16 cellular contexts compared by ENCODE assay signal in the genomic region with DNA sequence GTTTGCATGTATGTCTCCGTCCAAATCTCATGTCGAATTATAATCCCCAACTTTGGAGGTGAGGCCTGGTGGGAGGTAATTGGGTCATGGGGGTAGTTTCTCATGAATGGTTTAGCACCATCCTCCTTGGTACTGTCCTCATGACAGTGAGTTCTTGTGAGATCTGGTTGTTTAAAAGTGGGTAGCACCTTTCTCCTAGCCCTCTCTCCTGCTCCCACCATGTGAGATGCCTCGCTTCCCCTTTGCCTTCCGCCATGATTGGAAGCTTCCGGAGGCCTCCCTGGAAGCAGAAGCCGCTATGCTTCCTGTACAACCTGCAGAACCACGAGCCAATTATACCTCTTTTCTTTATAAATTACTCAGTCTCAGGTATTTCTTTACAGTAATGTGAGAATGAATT.
A peak's percentile ranks its signal among the peaks of the same experiment; 100 is the strongest.
DNase-seq lines count a peak whose midpoint lies in the region; ATAC-seq and TF ChIP-seq lines count a peak whose summit lies in the region.
"Had no signal": no experiment of that assay in that cellular context is flagged by ENCODE, and none has a peak within 500 bp of the region (broad histone marks: within the 10 kb centered on the region; RNA-seq: fewer than 3 reads in every experiment).

No MANE protein-coding gene starts in this region.

- H2BK12ac ChIP-seq in mesenchymal stem cell (ENCODE audit: low read length in 2 of 2): no peak overlapping the region

- H2AFZ ChIP-seq in GM23338 (no peak overlapping the region), mesenchymal stem cell (ENCODE audit: low read depth, low read length) (no peak overlapping the region)

- TF ChIP-seq POLR2A in lower leg skin (IDR thresholded peaks at IDR 0.05): no peak

- H3K27me3 ChIP-seq in BLaER1 (no peaks in the 10 kb centered on the region), GM23338 (ENCODE audit: insufficient read depth) (no peaks in the 10 kb centered on the region), mesenchymal stem cell (ENCODE audit: control insufficient read depth in 1 of 2, insufficient read depth in 1 of 2, low read length in 2 of 2) (no peaks in the 10 kb centered on the region)
- H3K27me3 ChIP-seq: MG63 had no signal

- H3K4me3 ChIP-seq in BLaER1 (no peak overlapping the region), GM23338 (no peak overlapping the region), mesenchymal stem cell (ENCODE audit: insufficient read depth in 1 of 2, low read depth in 1 of 2, low read length in 2 of 2) (no peak overlapping the region), lower leg skin (ENCODE audit: low read depth, poor library complexity, severe bottlenecking) (no peak overlapping the region)
- H3K4me3 ChIP-seq: MG63, skin epidermis had no signal

- H3K27ac ChIP-seq in BLaER1: no peak overlapping the region; the same call in 1 of the 2 replicates
- peak overlapping the region; percentile 82 for H3K27ac ChIP-seq in GM23338 (ENCODE audit: low read depth)
- H3K27ac ChIP-seq in mesenchymal stem cell (ENCODE audit: low read length, poor library complexity, severe bottlenecking): no peak overlapping the region

- H4K91ac ChIP-seq in mesenchymal stem cell (ENCODE audit: low read length): no peak overlapping the region

- intact Hi-C loops in lower leg skin (cut with DNase I; ENCODE audit: low total_unique reads): no loop called here

- peak overlapping the region; percentile 61 for H2BK15ac ChIP-seq in mesenchymal stem cell (ENCODE audit: low read depth, poor library complexity, severe bottlenecking)

- H3K27ac Mint-ChIP-seq in GM23338: peak overlapping the region; percentile 97
- peak overlapping the region; percentile 85 to 98 for H3K27ac Mint-ChIP-seq in activated naive CD4-positive, alpha-beta T cell treated with anti-CD3 and anti-CD28 coated beads, Interleukin-2, amount 50 U/mL, for 72 hours

- no peak overlapping the region for H2AK5ac ChIP-seq in mesenchymal stem cell (ENCODE audit: low read length, severe bottlenecking)

- H2BK5ac ChIP-seq in mesenchymal stem cell (ENCODE audit: low read depth, low read length, poor library complexity, severe bottlenecking): no peak overlapping the region

- ATAC-seq in GM23338: no peak
- no peak for ATAC-seq in activated naive CD4-positive, alpha-beta T cell treated with anti-CD3 and anti-CD28 coated beads, Interleukin-2, amount 50 U/mL, for 72 hours
- no peak for ATAC-seq in GM21528 (IDR thresholded peaks at IDR 0.05; ENCODE audit: low FRiP score, unreplicated experiment)

- no peak overlapping the region for H4K8ac ChIP-seq in mesenchymal stem cell (ENCODE audit: low read length)

- H3K4me2 ChIP-seq in BLaER1 (peak overlapping the region; percentile 48), GM23338 (no peak overlapping the region; the same call in 1 of the 2 replicates), mesenchymal stem cell (ENCODE audit: low read length, poor library complexity, severe bottlenecking) (no peak overlapping the region)

- H3K23ac ChIP-seq in mesenchymal stem cell (ENCODE audit: low read length in 2 of 2): no peak overlapping the region

- no peaks in the 10 kb centered on the region for H3K9me2 ChIP-seq in GM23338 (ENCODE audit: insufficient read depth)

- peaks cover 7% of the 10 kb centered on the region for H3K27me3 Mint-ChIP-seq in GM23338 (ENCODE audit: insufficient read depth, low read depth, poor library complexity)

- peaks cover 18% of the 10 kb centered on the region for H3K79me2 ChIP-seq in GM23338 (replicated peaks; ENCODE audit: insufficient read depth)

- H4K20me1 ChIP-seq in BLaER1: peaks cover 17% of the 10 kb centered on the region; the same call in 1 of the 2 replicates
- no peaks in the 10 kb centered on the region for H4K20me1 ChIP-seq in GM23338 (replicated peaks; ENCODE audit: insufficient read depth)

- no peaks in the 10 kb centered on the region for H3K9me3 Mint-ChIP-seq in GM23338
- peaks cover 0 to 4% of the 10 kb centered on the region in 2 donors for H3K9me3 Mint-ChIP-seq in activated naive CD4-positive, alpha-beta T cell treated with anti-CD3 and anti-CD28 coated beads, Interleukin-2, amount 50 U/mL, for 72 hours

- peaks cover 3% of the 10 kb centered on the region; the same call in 1 of the 3 replicates for H3K36me3 Mint-ChIP-seq in GM23338 (ENCODE audit: low read depth)
- peaks cover 51 to 61% of the 10 kb centered on the region in 2 donors for H3K36me3 Mint-ChIP-seq in activated naive CD4-positive, alpha-beta T cell treated with anti-CD3 and anti-CD28 coated beads, Interleukin-2, amount 50 U/mL, for 72 hours

- H2BK120ac ChIP-seq in mesenchymal stem cell (ENCODE audit: low read depth, low read length): no peak overlapping the region

- H3K36me3 ChIP-seq in BLaER1 (peaks cover 14% of the 10 kb centered on the region; the same call in 1 of the 2 replicates), GM23338 (ENCODE audit: insufficient read depth) (no peaks in the 10 kb centered on the region), mesenchymal stem cell (ENCODE audit: control insufficient read depth in 1 of 2, insufficient read depth in 2 of 2, low read depth in 1 of 2, low read length in 2 of 2) (peaks cover 0 to 21% of the 10 kb centered on the region in 2 experiments)
- H3K36me3 ChIP-seq: MG63 had no signal

- H3K4me1 ChIP-seq in BLaER1 (peaks cover 100% of the 10 kb centered on the region), GM23338 (ENCODE audit: insufficient read depth) (peaks cover 42% of the 10 kb centered on the region), mesenchymal stem cell (ENCODE audit: control insufficient read depth, insufficient read depth, low read depth, low read length) (peaks cover 4% of the 10 kb centered on the region)

- peak overlapping the region; percentile 0 to 38 for H3K18ac ChIP-seq in mesenchymal stem cell (ENCODE audit: low read depth in 1 of 2, low read length in 2 of 2)

- no peak overlapping the region for H3K4me3 Mint-ChIP-seq in GM23338

- peaks cover 69% of the 10 kb centered on the region for H3K4me1 Mint-ChIP-seq in GM23338

- H3K79me1 ChIP-seq in mesenchymal stem cell (replicated peaks; ENCODE audit: low read length, poor library complexity, severe bottlenecking): peaks cover 6% of the 10 kb centered on the region

- H3K9ac ChIP-seq in BLaER1: no peak overlapping the region
- no peak overlapping the region for H3K9ac ChIP-seq in mesenchymal stem cell (ENCODE audit: low read length)

- H3K14ac ChIP-seq in mesenchymal stem cell (ENCODE audit: low read length in 2 of 2): no peak overlapping the region

- TF ChIP-seq CTCF in GM23338 (conservative IDR thresholded peaks at IDR 0.05; ENCODE audit: low read depth in 2 of 2) (no peak), lower leg skin (IDR thresholded peaks at IDR 0.05) (no peak)

- 86% methylated on average over 2 of the region's 7 CpGs for whole genome bisulfite sequencing in mesenchymal stem cell
- WGBS in lower leg skin, 2 donors: 93 to 97% methylated on average over 7 of the region's 7 CpGs

- DNase-seq in GM23338 (ENCODE audit: low spot score) (no peak), mesenchymal stem cell (no peak), lower leg skin (ENCODE audit: low spot score in 2 of 2) (no peak), inferior parietal cortex (ENCODE audit: extremely low spot score) (no peak), NCI-H1694 (lab: John Stamatoyannopoulos, UW) (no peak)
- DNase-seq in activated naive CD4-positive, alpha-beta T cell treated with anti-CD3 and anti-CD28 coated beads, Interleukin-2, amount 50 U/mL, for 72 hours (ENCODE audit: low spot score in 2 of 2): no peak
- DNase-seq: caudate nucleus; DMS53; GOT3; MG63; midbrain; NCI-H774; stimulated activated naive CD4-positive, alpha-beta T cell treated with Interleukin-2 at 50 U/mL for 16 hours had no signal

- no peak overlapping the region for H3K4ac ChIP-seq in mesenchymal stem cell (ENCODE audit: low read depth in 1 of 2, low read length in 2 of 2)

- no peaks in the 10 kb centered on the region for H3K9me3 ChIP-seq in BLaER1
- no peaks in the 10 kb centered on the region for H3K9me3 ChIP-seq in mesenchymal stem cell (ENCODE audit: control insufficient read depth, low read length)
- H3K9me3 ChIP-seq: MG63 had no signal

- no peaks in the 10 kb centered on the region for H3F3A ChIP-seq in GM23338 (replicated peaks; ENCODE audit: low read depth)
